22 cellular contexts compared by ENCODE assay signal in the genomic region with DNA sequence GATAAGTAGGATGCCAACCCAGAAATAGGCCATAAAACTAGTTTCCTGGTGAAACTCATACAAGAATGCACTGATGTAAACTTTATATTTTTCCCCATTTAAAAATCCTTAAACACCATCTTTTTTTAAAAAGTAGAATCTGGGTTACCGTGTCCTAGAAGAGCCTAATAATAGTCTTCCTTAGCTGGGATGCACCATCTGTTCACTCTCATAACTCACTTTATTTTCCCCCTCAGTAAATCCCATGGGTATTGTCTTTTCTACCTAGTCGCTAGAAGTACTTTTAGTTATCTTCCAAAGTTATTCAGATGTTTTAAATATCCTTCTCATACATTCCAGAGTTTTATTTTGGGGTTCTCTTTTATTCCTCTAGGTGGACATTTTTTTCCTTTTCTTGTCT.
"Had no signal": no experiment of that assay in that cellular context is flagged by ENCODE, and none has a peak within 500 bp of the region (broad histone marks: within the 10 kb centered on the region; RNA-seq: fewer than 3 reads in every experiment).

No MANE protein-coding gene starts in this region.

- DNase-seq: activated CD4-positive, alpha-beta T cell treated with anti-CD3 and anti-CD28 coated beads, Interleukin-2, amount 10 ng/mL, durations not matched to agents 24 days and 14 days; activated CD4-positive, alpha-beta T cell treated with anti-CD3 and anti-CD28 coated beads, Interleukin-2, amount 50 U/mL, for 4 hours; activated CD8-positive, alpha-beta T cell treated with anti-CD3 and anti-CD28 coated beads for 36 hours; activated gamma-delta T cell treated with Interleukin-2 at 50 U/mL for 16 hours; activated naive CD4-positive, alpha-beta T cell treated with anti-CD3 and anti-CD28 coated beads for 36 hours; activated T-cell treated with anti-CD3 and anti-CD28 coated beads, Interleukin-2, amount 50 U/mL, for 24 hours; adrenal gland; body of pancreas; Kasumi-1; KG1; MG63; NCI-H1048; NCI-H1417; NCI-H1930; NCI-H2081 treated with DMSO at 0.1 percent for 48 hours; NCI-H526; NCI-H774; PC-3; Peyer's patch; RPMI8226; SHP77 treated with DMSO at 0.1 percent for 48 hours; SK-N-SH had no signal
